1 cellular context compared by ENCODE assay signal in the genomic region with DNA sequence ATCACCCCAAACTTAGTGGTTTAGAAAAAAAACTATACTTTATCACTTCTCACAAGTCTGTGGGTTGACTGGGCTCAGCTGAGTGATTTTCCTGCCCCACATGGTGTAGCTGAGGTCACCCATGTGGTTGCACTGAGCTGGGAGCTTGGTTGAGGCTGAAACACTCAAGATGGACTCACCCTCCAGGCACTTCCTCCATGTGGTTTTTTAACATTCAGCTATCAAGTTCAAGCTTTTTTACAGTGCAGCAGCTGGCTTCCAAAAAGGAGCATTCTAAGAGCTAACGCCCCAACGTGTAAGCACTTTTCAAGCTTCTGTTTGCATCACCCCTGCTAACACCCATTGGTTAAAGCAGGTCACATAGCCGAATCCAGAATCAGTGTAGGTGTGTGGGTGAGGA.
TF ChIP-seq lines count a peak whose summit lies in the region.

No MANE protein-coding gene starts in this region.

TF ChIP-seq in K562, 482 proteins besides CTCF, POLR2A, EP300 and RAD21 (continued from another document):
- TF ChIP-seq, protein P1, sequence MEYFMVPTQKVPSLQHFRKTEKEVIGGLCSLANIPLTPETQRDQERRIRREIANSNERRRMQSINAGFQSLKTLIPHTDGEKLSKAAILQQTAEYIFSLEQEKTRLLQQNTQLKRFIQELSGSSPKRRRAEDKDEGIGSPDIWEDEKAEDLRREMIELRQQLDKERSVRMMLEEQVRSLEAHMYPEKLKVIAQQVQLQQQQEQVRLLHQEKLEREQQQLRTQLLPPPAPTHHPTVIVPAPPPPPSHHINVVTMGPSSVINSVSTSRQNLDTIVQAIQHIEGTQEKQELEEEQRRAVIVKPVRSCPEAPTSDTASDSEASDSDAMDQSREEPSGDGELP (CRISPR knock-in tag; IDR thresholded peaks at IDR 0.05; ENCODE audit: borderline replicate concordance), result peak; percentile 39; the same call in 1 of the 2 replicates
- TF ChIP-seq SMAD2 (IDR thresholded peaks at IDR 0.05; ENCODE audit: low read depth, low read length) (no peak), SPI1 (IDR thresholded peaks at IDR 0.05; ENCODE audit: borderline replicate concordance, low read depth, low read length) (0 out of 2 replicates have a peak, but pooled peaks have one; percentile 31), ARID1B (IDR thresholded peaks at IDR 0.05) (no peak), KHSRP (IDR thresholded peaks at IDR 0.05) (no peak)
